ENCODE assay signal across 8 cellular contexts in genomic region chr17:55237826-55238196, GRCh38. TPM values are rescaled to one million over a fixed set of nuclear protein-coding genes. Genes with fewer than 3 reads are reported as not detected.
DNase-seq lines count a peak whose midpoint lies in the region; ATAC-seq, FAIRE-seq and TF ChIP-seq lines count a peak whose summit lies in the region.

No MANE protein-coding gene starts in this region.

- no peaks in the 10 kb centered on the region for H3K27me3 ChIP-seq in SK-N-SH (ENCODE audit: insufficient read depth)
- no peaks in the 10 kb centered on the region for H3K27me3 ChIP-seq in gastroesophageal sphincter

- intact Hi-C loops in sciatic nerve (cut with DNase I) = no loop called here

- H3K27ac ChIP-seq in SK-N-SH (ENCODE audit: low read depth in 2 of 2, low read length in 1 of 2) (peak overlapping the region in 1 of 2 experiments; percentile 6; a peak in 2 of 4 replicates), gastroesophageal sphincter (peak overlapping the region; percentile 40 to 90 (median 88))

- no peaks in the 10 kb centered on the region for H4K20me1 ChIP-seq in SK-N-SH (ENCODE audit: insufficient read depth)

- H2AFZ ChIP-seq in SK-N-SH (ENCODE audit: low read depth) = peak overlapping the region; percentile 93

- no peaks in the 10 kb centered on the region for H3K36me3 ChIP-seq in SK-N-SH (replicated peaks in 1 of 2; ENCODE audit: control insufficient read depth in 1 of 2, insufficient read depth in 2 of 2, low read length in 1 of 2)
- H3K36me3 ChIP-seq in gastroesophageal sphincter = no peaks in the 10 kb centered on the region

- ATAC-seq in gastroesophageal sphincter (no peak), sciatic nerve (no peak)
- no peak for ATAC-seq in stimulated activated effector memory CD8-positive, alpha-beta T cell treated with anti-CD3 and anti-CD28 coated beads, Interleukin-12 subunit alpha, Interleukin-12 subunit beta, amount 100 ng/mL, for 72 hours

- H3K79me2 ChIP-seq in SK-N-SH (ENCODE audit: insufficient read depth) = no peaks in the 10 kb centered on the region

- DNase-seq in NCI-H1092 treated with DMSO at 0.1 percent for 48 hours (lab: John Stamatoyannopoulos, UW) (peak; percentile 51), NCI-H1092 (lab: John Stamatoyannopoulos, UW) (no peak), SK-N-SH (no peak), RCC 7860 (ENCODE audit: low spot score) (no peak), kidney tubule cell (ENCODE audit: low spot score) (no peak), sciatic nerve (ENCODE audit: low spot score) (no peak)
- DNase-seq in stimulated activated effector memory CD8-positive, alpha-beta T cell treated with anti-CD3 and anti-CD28 coated beads, Interleukin-12 subunit alpha, Interleukin-12 subunit beta, amount 100 ng/mL, for 72 hours (ENCODE audit: low spot score in 2 of 2) = no peak

- no peak for TF ChIP-seq POLR2A in gastroesophageal sphincter (IDR thresholded peaks at IDR 0.05)

- CTCF ChIA-PET in SK-N-SH (lab: Yijun Ruan, JAX) = interaction anchor here (0.7 to 7.1 kb wide), 21 partner anchors 8 to 246 kb away, joined by 3 to 60 read pairs (median 5); partner anchors contain the start of gene HLF

- TF ChIP-seq EP300 in SK-N-SH (IDR thresholded peaks at IDR 0.05; ENCODE audit: borderline replicate concordance in 1 of 2, low read depth in 1 of 2, low read length in 1 of 2) (no peak), gastroesophageal sphincter (IDR thresholded peaks at IDR 0.05) (no peak)

- peak overlapping the region; percentile 68 to 71 for H3K4me3 ChIP-seq in SK-N-SH (ENCODE audit: low read depth in 2 of 2, low read length in 1 of 2)
- peak overlapping the region; percentile 28 to 56 for H3K4me3 ChIP-seq in gastroesophageal sphincter

- no peak overlapping the region for H3K27ac Mint-ChIP-seq in stimulated activated effector memory CD8-positive, alpha-beta T cell treated with anti-CD3 and anti-CD28 coated beads, Interleukin-12 subunit alpha, Interleukin-12 subunit beta, amount 100 ng/mL, for 72 hours

- H3K4me1 Mint-ChIP-seq in stimulated activated effector memory CD8-positive, alpha-beta T cell treated with anti-CD3 and anti-CD28 coated beads, Interleukin-12 subunit alpha, Interleukin-12 subunit beta, amount 100 ng/mL, for 72 hours = no peaks in the 10 kb centered on the region

- no peak for FAIRE-seq in RCC 7860 (lab: Jason Lieb, UNC)

- no peaks in the 10 kb centered on the region for H3K9me2 ChIP-seq in SK-N-SH

- H3K9me3 ChIP-seq in SK-N-SH = no peaks in the 10 kb centered on the region
- no peaks in the 10 kb centered on the region for H3K9me3 ChIP-seq in gastroesophageal sphincter

- H3K4me3 Mint-ChIP-seq in stimulated activated effector memory CD8-positive, alpha-beta T cell treated with anti-CD3 and anti-CD28 coated beads, Interleukin-12 subunit alpha, Interleukin-12 subunit beta, amount 100 ng/mL, for 72 hours = peak overlapping the region; percentile 66

- peak; percentile 15; the same call in 1 of the 2 replicates for TF ChIP-seq RAD21 in SK-N-SH (IDR thresholded peaks at IDR 0.05; ENCODE audit: low read length)

- POLR2A ChIA-PET in SK-N-SH (lab: Yijun Ruan, JAX) = interaction anchor here (0.6 to 1.6 kb wide), 5 partner anchors 9 to 155 kb away, joined by 3 to 8 read pairs (median 4); partner anchors contain the start of gene HLF

- 8% methylated on average over 7 of the region's 7 CpGs for WGBS in SK-N-SH (ENCODE audit: low lambda C conversion rate)
- 1 to 9% methylated on average over 6 to 7 of the region's 7 CpGs for WGBS in gastroesophageal sphincter (ENCODE audit: low coverage in 1 of 2), 2 donors

- peak overlapping the region; percentile 75 for H3K4me2 ChIP-seq in SK-N-SH

- H3F3A ChIP-seq in SK-N-SH (replicated peaks; ENCODE audit: insufficient read depth) = no peaks in the 10 kb centered on the region

- no peak for TF ChIP-seq CTCF in SK-N-SH (IDR thresholded peaks at IDR 0.05)
- TF ChIP-seq CTCF in gastroesophageal sphincter (IDR thresholded peaks at IDR 0.05) = no peak

- peak overlapping the region; percentile 46; the same call in 1 of the 2 replicates for H3K9ac ChIP-seq in SK-N-SH

- H3K9me3 Mint-ChIP-seq in stimulated activated effector memory CD8-positive, alpha-beta T cell treated with anti-CD3 and anti-CD28 coated beads, Interleukin-12 subunit alpha, Interleukin-12 subunit beta, amount 100 ng/mL, for 72 hours = no peaks in the 10 kb centered on the region

- H3K4me1 ChIP-seq in SK-N-SH (ENCODE audit: control insufficient read depth in 1 of 2, insufficient read depth in 2 of 2, low read depth in 1 of 2, low read length in 1 of 2) = peaks cover 0 to 9% of the 10 kb centered on the region in 2 experiments; a peak in 3 of 4 replicates
- H3K4me1 ChIP-seq in gastroesophageal sphincter = peaks cover 0 to 21% (median 6%) of the 10 kb centered on the region in 3 donors

- H3K36me3 Mint-ChIP-seq in stimulated activated effector memory CD8-positive, alpha-beta T cell treated with anti-CD3 and anti-CD28 coated beads, Interleukin-12 subunit alpha, Interleukin-12 subunit beta, amount 100 ng/mL, for 72 hours = no peaks in the 10 kb centered on the region

TF ChIP-seq in SK-N-SH, 30 proteins besides CTCF, POLR2A, EP300 and RAD21:
- TF ChIP-seq ELF1 (IDR thresholded peaks at IDR 0.05) (no peak), FOXJ3 (CRISPR knock-in tag; IDR thresholded peaks at IDR 0.05) (no peak), ZBTB33 (IDR thresholded peaks at IDR 0.05; ENCODE audit: borderline replicate concordance, low read depth) (no peak), YY1 (IDR thresholded peaks at IDR 0.05; ENCODE audit: low read depth) (no peak), SMC3 (IDR thresholded peaks at IDR 0.05; ENCODE audit: low read depth, low read length) (0 out of 2 replicates have a peak, but pooled peaks have one; percentile 15)
TF ChIP-seq in SK-N-SH: peak in this region for 1.

RNA-seq across cellular contexts. Expression of gene HLF, which starts 26.9 kb away (rescaled TPM):
- 0.03 and 0.21 TPM in 2 replicates for polyA plus RNA-seq in SK-N-SH (2012; rRNA removed)
- 0.08 and 0.18 TPM in 2 replicates for polyA plus RNA-seq in SK-N-SH (2012; cell fraction: cytosol; rRNA removed)
- polyA plus RNA-seq in SK-N-SH (2012; cell fraction: nucleus; rRNA removed) = 0.21 and 0.22 TPM in 2 replicates
- total RNA-seq in gastroesophageal sphincter (100 to 1,000 TPM in 3 of 4 donors, 10 to 100 TPM in 1; 59.4 to 186 (median 126) TPM), sciatic nerve (21.4 TPM)
